ENCODE assay signal across 8 cellular contexts in genomic region chr3:71724584-71725278, GRCh38. TPM values are rescaled to one million over a fixed set of nuclear protein-coding genes. Genes with fewer than 3 reads are reported as not detected.
A peak's percentile ranks its signal among the peaks of the same experiment; 100 is the strongest.
DNase-seq lines count a peak whose midpoint lies in the region; ATAC-seq and TF ChIP-seq lines count a peak whose summit lies in the region.

No MANE protein-coding gene starts in this region.

- intact Hi-C loops in left ventricle myocardium inferior (cut with micrococcal nuclease): no loop called here

- peak overlapping the region; percentile 95 for H3K4me2 ChIP-seq in DND-41 (ENCODE audit: insufficient read depth, low read length)

- H3K9ac ChIP-seq in DND-41 (ENCODE audit: low read depth, low read length): peak overlapping the region; percentile 55
- H3K9ac ChIP-seq in rectal smooth muscle tissue (ENCODE audit: low read length): peak overlapping the region; percentile 51

- peak overlapping the region; percentile 98 for H3K27ac Mint-ChIP-seq in activated naive CD4-positive, alpha-beta T cell treated with anti-CD3 and anti-CD28 coated beads, Interleukin-2, amount 50 U/mL, for 24 hours

- H3K27me3 Mint-ChIP-seq in activated naive CD4-positive, alpha-beta T cell treated with anti-CD3 and anti-CD28 coated beads, Interleukin-2, amount 50 U/mL, for 24 hours: no peaks in the 10 kb centered on the region

- H3K36me3 ChIP-seq in DND-41 (ENCODE audit: insufficient read depth, low read length) (no peaks in the 10 kb centered on the region), left ventricle myocardium inferior (no peaks in the 10 kb centered on the region), rectal smooth muscle tissue (ENCODE audit: control insufficient read depth, insufficient read depth, low read length) (no peaks in the 10 kb centered on the region)

- no peaks in the 10 kb centered on the region for H3K9me3 Mint-ChIP-seq in activated naive CD4-positive, alpha-beta T cell treated with anti-CD3 and anti-CD28 coated beads, Interleukin-2, amount 50 U/mL, for 24 hours

- H3K36me3 Mint-ChIP-seq in activated naive CD4-positive, alpha-beta T cell treated with anti-CD3 and anti-CD28 coated beads, Interleukin-2, amount 50 U/mL, for 24 hours: peaks cover 4% of the 10 kb centered on the region

- H4K20me1 ChIP-seq in DND-41 (ENCODE audit: insufficient read depth, low read length): peaks cover 7% of the 10 kb centered on the region

- H3K9me3 ChIP-seq in DND-41 (ENCODE audit: insufficient read depth, low read length, severe bottlenecking) (no peaks in the 10 kb centered on the region), left ventricle myocardium inferior (replicated peaks) (no peaks in the 10 kb centered on the region)

- peaks cover 65% of the 10 kb centered on the region for H3K27me3 ChIP-seq in DND-41 (ENCODE audit: insufficient read depth, low read length, poor library complexity)
- no peaks in the 10 kb centered on the region for H3K27me3 ChIP-seq in left ventricle myocardium inferior (ENCODE audit: low read depth)
- H3K27me3 ChIP-seq in rectal smooth muscle tissue (ENCODE audit: control insufficient read depth, insufficient read depth, low read length): no peaks in the 10 kb centered on the region

- no peaks in the 10 kb centered on the region for H3K79me2 ChIP-seq in DND-41 (ENCODE audit: insufficient read depth, low read length)

- peak overlapping the region; percentile 74 for H2AFZ ChIP-seq in DND-41 (ENCODE audit: low read depth, low read length)

- peak; percentile 17 for DNase-seq in DND-41
- peak; percentile 41 for DNase-seq in NCI-H69 (lab: John Stamatoyannopoulos, UW)
- DNase-seq in left ventricle myocardium inferior: peak; percentile 55
- DNase-seq in HT-29 (ENCODE audit: low spot score): no peak
- no peak for DNase-seq in middle frontal gyrus (ENCODE audit: extremely low spot score, low spot score)

- no peak overlapping the region for H3K27ac ChIP-seq in DND-41 (ENCODE audit: low read length)
- H3K27ac ChIP-seq in left ventricle myocardium inferior (replicated peaks): peak overlapping the region; percentile 87
- H3K27ac ChIP-seq in rectal smooth muscle tissue (ENCODE audit: low read depth, low read length): peak overlapping the region; percentile 27

- H3K4me3 Mint-ChIP-seq in activated naive CD4-positive, alpha-beta T cell treated with anti-CD3 and anti-CD28 coated beads, Interleukin-2, amount 50 U/mL, for 24 hours: peak overlapping the region; percentile 92

- peaks cover 32% of the 10 kb centered on the region for H3K4me1 ChIP-seq in DND-41 (ENCODE audit: insufficient read depth, low read length)
- H3K4me1 ChIP-seq in left ventricle myocardium inferior: peaks cover 32% of the 10 kb centered on the region
- H3K4me1 ChIP-seq in rectal smooth muscle tissue (ENCODE audit: control insufficient read depth, insufficient read depth, low read length): no peaks in the 10 kb centered on the region

- H3K4me1 Mint-ChIP-seq in activated naive CD4-positive, alpha-beta T cell treated with anti-CD3 and anti-CD28 coated beads, Interleukin-2, amount 50 U/mL, for 24 hours: peaks cover 73% of the 10 kb centered on the region

- ATAC-seq in DND-41 (ENCODE audit: insufficient read depth, low read depth) (peak; percentile 59), GM21717 (IDR thresholded peaks at IDR 0.05; ENCODE audit: unreplicated experiment) (peak; percentile 41)

- H3K4me3 ChIP-seq in DND-41 (ENCODE audit: low read depth in 1 of 2, low read length in 2 of 2) (peak overlapping the region; percentile 29 to 63; a peak in 3 of 4 replicates), left ventricle myocardium inferior (peak overlapping the region; percentile 74), rectal smooth muscle tissue (ENCODE audit: low read length) (peak overlapping the region; percentile 87)

- no peak for TF ChIP-seq CTCF in DND-41 (IDR thresholded peaks at IDR 0.05; ENCODE audit: borderline replicate concordance, extremely low read depth, low read length, poor library complexity, severe bottlenecking)
- TF ChIP-seq CTCF in left ventricle myocardium inferior (IDR thresholded peaks at IDR 0.05; ENCODE audit: borderline replicate concordance): no peak

RNA-seq across cellular contexts. Expression of gene EIF4E3, which starts 0.5 kb away (rescaled TPM):
- 48.9 TPM for total RNA-seq in left ventricle myocardium inferior
- total RNA-seq in HT-29 (2014; rRNA removed; shearing (Covaris generic)): 0.21 and 0.28 TPM in 2 replicates

RNA-seq across cellular contexts. Expression of gene GPR27, which starts 28.9 kb away (rescaled TPM):
- total RNA-seq in left ventricle myocardium inferior: 7.3 TPM
- total RNA-seq in HT-29 (2014; rRNA removed; shearing (Covaris generic)): not detected in 2 replicates

Comparison
In these comparisons a context has a peak if more than half of its experiments do, and no peak if none do; other contexts are left out.
1. DNase-seq: peak in DND-41 (single experiment), NCI-H69 (single experiment) and left ventricle myocardium inferior (single experiment); none in HT-29 (single experiment) and middle frontal gyrus (single experiment).
2. RNA of gene EIF4E3, which starts 0.5 kb away (total RNA-seq): 48.9 TPM in left ventricle myocardium inferior (single experiment); 0.21 to 0.28 TPM in HT-29; every median in the first group is over 10 times any median in the second.
3. Peak in every context shown above with its lines, with median percentiles within 50 percentile points of each other: H3K4me3 ChIP-seq.